Comparison of ENCODE assay signal across 23 cellular contexts in the genomic region with DNA sequence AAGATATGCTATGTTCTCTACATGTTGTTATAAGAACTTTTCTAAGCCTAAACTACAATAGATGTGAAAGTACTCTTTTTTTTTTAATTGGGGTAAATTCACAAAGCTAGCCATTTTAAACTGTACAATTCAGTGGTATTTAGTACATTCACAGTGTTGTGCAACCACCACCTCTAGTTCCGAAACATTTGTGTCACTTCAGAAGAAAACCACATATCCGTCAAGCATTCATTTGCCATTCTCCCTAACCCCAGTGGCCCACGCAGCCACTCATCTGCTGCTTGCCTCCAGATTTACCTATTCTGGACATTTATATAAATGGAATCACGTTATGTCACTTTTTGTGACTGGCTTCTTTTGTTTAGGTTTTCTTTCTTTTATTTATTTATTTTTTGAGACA.
"Had no signal": no experiment of that assay in that cellular context is flagged by ENCODE, and none has a peak within 500 bp of the region (broad histone marks: within the 10 kb centered on the region; RNA-seq: fewer than 3 reads in every experiment).

No MANE protein-coding gene starts in this region.

- H3K27ac ChIP-seq: esophagus squamous epithelium, gastroesophageal sphincter, left ventricle myocardium inferior, lower lobe of right lung, tibial artery, upper lobe of left lung, uterus had no signal

- H3K4me3 Mint-ChIP-seq: immature natural killer cell; memory B cell; mesothelial cell of epicardium; natural killer cell; neural crest cell; stimulated activated effector memory CD8-positive, alpha-beta T cell treated with anti-CD3 and anti-CD28 coated beads, Interleukin-12 subunit alpha, Interleukin-12 subunit beta, amount 100 ng/mL, for 72 hours had no signal

- H3K4me3 ChIP-seq: esophagus squamous epithelium, gastroesophageal sphincter, left ventricle myocardium inferior, lower lobe of right lung, smooth muscle cell, tibial artery, upper lobe of left lung, uterus had no signal

- ATAC-seq: gastroesophageal sphincter; left cardiac atrium; lower lobe of right lung; natural killer cell; stimulated activated effector memory CD8-positive, alpha-beta T cell treated with anti-CD3 and anti-CD28 coated beads, Interleukin-12 subunit alpha, Interleukin-12 subunit beta, amount 100 ng/mL, for 72 hours; stimulated activated naive CD8-positive, alpha-beta T cell treated with anti-CD3 and anti-CD28 coated beads, Interleukin-15, Interleukin-2, amounts not matched to agents 100 U/mL and 50 U/mL, for 24 hours had no signal

- H3K9me3 ChIP-seq: esophagus squamous epithelium, gastroesophageal sphincter, left ventricle myocardium inferior, lower lobe of right lung, tibial artery, upper lobe of left lung, uterus had no signal

- H3K4me1 ChIP-seq: esophagus squamous epithelium, left ventricle myocardium inferior, lower lobe of right lung, tibial artery, upper lobe of left lung, uterus had no signal

- H3K27ac Mint-ChIP-seq: immature natural killer cell; memory B cell; mesothelial cell of epicardium; natural killer cell; stimulated activated effector memory CD8-positive, alpha-beta T cell treated with anti-CD3 and anti-CD28 coated beads, Interleukin-12 subunit alpha, Interleukin-12 subunit beta, amount 100 ng/mL, for 72 hours had no signal

- H3K36me3 ChIP-seq: uterus had no signal

- H3K27me3 ChIP-seq: esophagus squamous epithelium, gastroesophageal sphincter, tibial artery, upper lobe of left lung, uterus had no signal

- DNase-seq: dermis blood vessel endothelial cell; esophagus squamous epithelium; foreskin fibroblast; glutamatergic neuron; immature natural killer cell; kidney; left cardiac atrium; left ventricle myocardium inferior; lower lobe of right lung; natural killer cell; posterior cingulate gyrus; stimulated activated CD4-positive, alpha-beta T cell treated with anti-CD3 and anti-CD28 coated beads, Interleukin-4, amount 100 ng/mL, for 1 hour; stimulated activated CD8-positive, alpha-beta memory T cell treated with anti-CD3 and anti-CD28 coated beads, Interleukin-4, amount 100 ng/mL, for 48 hours; stimulated activated naive CD8-positive, alpha-beta T cell treated with anti-CD3 and anti-CD28 coated beads, Interleukin-15, Interleukin-2, amounts not matched to agents 100 U/mL and 50 U/mL, for 24 hours; tibial artery; upper lobe of left lung; uterus had no signal

- H3K9me3 Mint-ChIP-seq: immature natural killer cell; memory B cell; mesothelial cell of epicardium; natural killer cell; neural crest cell; stimulated activated effector memory CD8-positive, alpha-beta T cell treated with anti-CD3 and anti-CD28 coated beads, Interleukin-12 subunit alpha, Interleukin-12 subunit beta, amount 100 ng/mL, for 72 hours had no signal

- H3K4me1 Mint-ChIP-seq: immature natural killer cell; memory B cell; mesothelial cell of epicardium; natural killer cell; neural crest cell; stimulated activated effector memory CD8-positive, alpha-beta T cell treated with anti-CD3 and anti-CD28 coated beads, Interleukin-12 subunit alpha, Interleukin-12 subunit beta, amount 100 ng/mL, for 72 hours had no signal

- H3K27me3 Mint-ChIP-seq: memory B cell had no signal
